In the genomic region with DNA sequence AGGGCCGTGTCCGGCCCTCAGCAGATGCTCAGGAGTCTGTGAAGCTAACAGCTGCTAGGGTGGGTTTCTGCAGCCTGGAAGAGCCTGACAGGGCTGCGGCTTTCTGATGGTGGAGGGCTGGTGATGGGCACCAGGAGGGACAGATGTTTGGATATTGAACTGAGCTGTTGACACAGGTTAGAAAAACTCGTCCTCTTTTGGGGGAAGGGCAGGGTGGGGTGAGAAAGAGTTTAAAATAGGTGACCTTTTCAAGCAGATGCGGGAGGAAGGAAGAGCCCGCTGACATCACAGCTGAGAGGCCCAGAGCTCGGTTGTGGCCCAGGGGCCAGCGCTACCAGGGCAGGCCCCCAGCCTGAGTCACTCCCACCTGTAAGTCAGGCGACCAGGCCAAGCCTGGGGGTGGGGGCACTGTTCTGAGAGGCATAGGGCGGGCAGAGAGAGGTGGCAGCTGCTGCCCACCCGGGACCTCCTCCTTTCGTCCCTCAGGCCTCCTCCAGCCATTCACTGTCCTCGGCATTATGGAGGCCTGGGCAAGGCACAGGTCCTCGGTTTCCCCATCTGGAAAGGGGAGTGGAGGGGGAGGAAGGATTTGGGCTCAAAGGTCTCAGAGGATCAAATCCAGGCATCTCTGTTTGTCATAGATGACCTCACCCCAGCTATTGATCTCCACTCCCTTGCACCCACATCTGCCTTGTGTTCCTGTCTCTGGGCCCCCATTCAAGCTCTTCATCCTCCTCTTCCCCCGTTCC, we compare ENCODE assay signal across 1 cellular context.
A peak's percentile ranks its signal among the peaks of the same experiment; 100 is the strongest.
TF ChIP-seq lines count a peak whose summit lies in the region.

No MANE protein-coding gene starts in this region.

TF ChIP-seq in GM12878, 131 proteins besides CTCF, POLR2A, EP300 and RAD21 (continued from another document):
- TF ChIP-seq, protein P1, sequence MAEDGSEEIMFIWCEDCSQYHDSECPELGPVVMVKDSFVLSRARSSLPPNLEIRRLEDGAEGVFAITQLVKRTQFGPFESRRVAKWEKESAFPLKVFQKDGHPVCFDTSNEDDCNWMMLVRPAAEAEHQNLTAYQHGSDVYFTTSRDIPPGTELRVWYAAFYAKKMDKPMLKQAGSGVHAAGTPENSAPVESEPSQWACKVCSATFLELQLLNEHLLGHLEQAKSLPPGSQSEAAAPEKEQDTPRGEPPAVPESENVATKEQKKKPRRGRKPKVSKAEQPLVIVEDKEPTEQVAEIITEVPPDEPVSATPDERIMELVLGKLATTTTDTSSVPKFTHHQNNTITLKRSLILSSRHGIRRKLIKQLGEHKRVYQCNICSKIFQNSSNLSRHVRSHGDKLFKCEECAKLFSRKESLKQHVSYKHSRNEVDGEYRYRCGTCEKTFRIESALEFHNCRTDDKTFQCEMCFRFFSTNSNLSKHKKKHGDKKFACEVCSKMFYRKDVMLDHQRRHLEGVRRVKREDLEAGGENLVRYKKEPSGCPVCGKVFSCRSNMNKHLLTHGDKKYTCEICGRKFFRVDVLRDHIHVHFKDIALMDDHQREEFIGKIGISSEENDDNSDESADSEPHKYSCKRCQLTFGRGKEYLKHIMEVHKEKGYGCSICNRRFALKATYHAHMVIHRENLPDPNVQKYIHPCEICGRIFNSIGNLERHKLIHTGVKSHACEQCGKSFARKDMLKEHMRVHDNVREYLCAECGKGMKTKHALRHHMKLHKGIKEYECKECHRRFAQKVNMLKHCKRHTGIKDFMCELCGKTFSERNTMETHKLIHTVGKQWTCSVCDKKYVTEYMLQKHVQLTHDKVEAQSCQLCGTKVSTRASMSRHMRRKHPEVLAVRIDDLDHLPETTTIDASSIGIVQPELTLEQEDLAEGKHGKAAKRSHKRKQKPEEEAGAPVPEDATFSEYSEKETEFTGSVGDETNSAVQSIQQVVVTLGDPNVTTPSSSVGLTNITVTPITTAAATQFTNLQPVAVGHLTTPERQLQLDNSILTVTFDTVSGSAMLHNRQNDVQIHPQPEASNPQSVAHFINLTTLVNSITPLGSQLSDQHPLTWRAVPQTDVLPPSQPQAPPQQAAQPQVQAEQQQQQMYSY (CRISPR knock-in tag; IDR thresholded peaks at IDR 0.05): no peak
- peak; percentile 25; the same call in 1 of the 2 replicates for TF ChIP-seq HDGF (IDR thresholded peaks at IDR 0.05)
